Comparison of ENCODE assay signal across 9 cellular contexts in genomic region chr1:36096500-36097412, GRCh38. TPM values are rescaled to one million over a fixed set of nuclear protein-coding genes. Genes with fewer than 3 reads are reported as not detected.
A peak's percentile ranks its signal among the peaks of the same experiment; 100 is the strongest.
DNase-seq lines count a peak whose midpoint lies in the region; ATAC-seq lines count a peak whose summit lies in the region.
"Had no signal": no experiment of that assay in that cellular context is flagged by ENCODE, and none has a peak within 500 bp of the region (broad histone marks: within the 10 kb centered on the region; RNA-seq: fewer than 3 reads in every experiment).

No MANE protein-coding gene starts in this region.

- H3K27me3 Mint-ChIP-seq in activated CD8-positive, alpha-beta memory T cell treated with anti-CD3 and anti-CD28 coated beads, Interleukin-2, amount 10 ng/mL, durations not matched to agents 7 days and 5 days: no peaks in the 10 kb centered on the region
- H3K27me3 Mint-ChIP-seq in stimulated activated naive CD8-positive, alpha-beta T cell treated with anti-CD3 and anti-CD28 coated beads, Interleukin-15, amount 100 ng/mL, for 72 hours: no peaks in the 10 kb centered on the region

- H3K36me3 Mint-ChIP-seq in activated CD8-positive, alpha-beta memory T cell treated with anti-CD3 and anti-CD28 coated beads, Interleukin-2, amount 10 ng/mL, durations not matched to agents 7 days and 5 days: peaks cover 16% of the 10 kb centered on the region

- peaks cover 4% of the 10 kb centered on the region for H3K4me1 Mint-ChIP-seq in activated CD8-positive, alpha-beta memory T cell treated with anti-CD3 and anti-CD28 coated beads, Interleukin-2, amount 10 ng/mL, durations not matched to agents 7 days and 5 days
- peaks cover 31% of the 10 kb centered on the region for H3K4me1 Mint-ChIP-seq in stimulated activated naive CD8-positive, alpha-beta T cell treated with anti-CD3 and anti-CD28 coated beads, Interleukin-15, amount 100 ng/mL, for 72 hours

- no peak for DNase-seq in activated CD8-positive, alpha-beta memory T cell treated with anti-CD3 and anti-CD28 coated beads, Interleukin-2, amount 10 ng/mL, durations not matched to agents 7 days and 5 days
- DNase-seq in activated CD8-positive, alpha-beta memory T cell treated with anti-CD3 and anti-CD28 coated beads, Interleukin-2, amount 50 U/mL, for 48 hours: no peak
- peak; percentile 7 for DNase-seq in NCI-H69 (lab: John Stamatoyannopoulos, UW)
- DNase-seq in dermis blood vessel endothelial cell: peak; percentile 39
- DNase-seq in stimulated activated naive CD8-positive, alpha-beta T cell treated with anti-CD3 and anti-CD28 coated beads, Interleukin-15, amount 100 ng/mL, for 72 hours: no peak
- DNase-seq in stimulated activated CD4-positive, alpha-beta T cell treated with anti-CD3 and anti-CD28 coated beads, Interleukin-4, amount 100 ng/mL, for 4 hours: no peak
- DNase-seq in HuH-7 (ENCODE audit: low spot score): no peak
- no peak for DNase-seq in NCI-H748 treated with DMSO at 0.1 percent for 48 hours (lab: John Stamatoyannopoulos, UW)
- DNase-seq: body of pancreas had no signal

- H3K27ac Mint-ChIP-seq in activated CD8-positive, alpha-beta memory T cell treated with anti-CD3 and anti-CD28 coated beads, Interleukin-2, amount 10 ng/mL, durations not matched to agents 7 days and 5 days: peak overlapping the region; percentile 68
- peak overlapping the region; percentile 7 to 83 for H3K27ac Mint-ChIP-seq in stimulated activated naive CD8-positive, alpha-beta T cell treated with anti-CD3 and anti-CD28 coated beads, Interleukin-15, amount 100 ng/mL, for 72 hours

- CTCF ChIA-PET in activated CD8-positive, alpha-beta memory T cell treated with anti-CD3 and anti-CD28 coated beads, Interleukin-2, amount 10 ng/mL, durations not matched to agents 7 days and 5 days (lab: Charles Lee): interaction anchor here (0.6 to 17.9 kb wide), 6 partner anchors 36 to 210 kb away, joined by 3 to 307 read pairs (median 4); partner anchors contain the start of gene TRAPPC3

- H3K9me3 Mint-ChIP-seq in activated CD8-positive, alpha-beta memory T cell treated with anti-CD3 and anti-CD28 coated beads, Interleukin-2, amount 10 ng/mL, durations not matched to agents 7 days and 5 days (ENCODE audit: low read depth): no peaks in the 10 kb centered on the region
- H3K9me3 Mint-ChIP-seq in stimulated activated naive CD8-positive, alpha-beta T cell treated with anti-CD3 and anti-CD28 coated beads, Interleukin-15, amount 100 ng/mL, for 72 hours: no peaks in the 10 kb centered on the region

- H3K4me3 Mint-ChIP-seq in activated CD8-positive, alpha-beta memory T cell treated with anti-CD3 and anti-CD28 coated beads, Interleukin-2, amount 10 ng/mL, durations not matched to agents 7 days and 5 days: no peak overlapping the region
- H3K4me3 Mint-ChIP-seq in stimulated activated naive CD8-positive, alpha-beta T cell treated with anti-CD3 and anti-CD28 coated beads, Interleukin-15, amount 100 ng/mL, for 72 hours: no peak overlapping the region

- ATAC-seq in activated CD8-positive, alpha-beta memory T cell treated with anti-CD3 and anti-CD28 coated beads, Interleukin-2, amount 10 ng/mL, durations not matched to agents 7 days and 5 days: no peak
- ATAC-seq in stimulated activated naive CD8-positive, alpha-beta T cell treated with anti-CD3 and anti-CD28 coated beads, Interleukin-15, amount 100 ng/mL, for 72 hours: peak; percentile 12
- ATAC-seq: body of pancreas had no signal

RNA-seq across cellular contexts. Expression of gene ADPRS, which starts 8.1 kb away (rescaled TPM):
- total RNA-seq in activated CD8-positive, alpha-beta memory T cell treated with anti-CD3 and anti-CD28 coated beads, Interleukin-2, amount 10 ng/mL, durations not matched to agents 7 days and 5 days: 10 to 100 TPM; 35.4 to 36.9 TPM
- 43.1 and 52.9 TPM in 2 replicates for total RNA-seq in dermis blood vessel endothelial cell

RNA-seq across cellular contexts. Expression of gene TEKT2, which starts 12.9 kb away (rescaled TPM):
- total RNA-seq in activated CD8-positive, alpha-beta memory T cell treated with anti-CD3 and anti-CD28 coated beads, Interleukin-2, amount 10 ng/mL, durations not matched to agents 7 days and 5 days: not detected
- total RNA-seq in dermis blood vessel endothelial cell: 0.14 and 0.68 TPM in 2 replicates

RNA-seq across cellular contexts. Expression of gene COL8A2, which starts 28.3 kb away (rescaled TPM):
- total RNA-seq in activated CD8-positive, alpha-beta memory T cell treated with anti-CD3 and anti-CD28 coated beads, Interleukin-2, amount 10 ng/mL, durations not matched to agents 7 days and 5 days: not detected
- total RNA-seq in dermis blood vessel endothelial cell: 3.0 and 3.2 TPM in 2 replicates

RNA-seq across cellular contexts. Expression of gene TRAPPC3, which starts 52.5 kb away (rescaled TPM):
- 10 to 100 TPM; 56.5 to 68.3 TPM for total RNA-seq in activated CD8-positive, alpha-beta memory T cell treated with anti-CD3 and anti-CD28 coated beads, Interleukin-2, amount 10 ng/mL, durations not matched to agents 7 days and 5 days
- 77.8 and 117 TPM in 2 replicates for total RNA-seq in dermis blood vessel endothelial cell

RNA-seq across cellular contexts. Expression of gene MAP7D1, which starts 59.2 kb away (rescaled TPM):
- 100 to 1,000 TPM; 238 to 252 TPM for total RNA-seq in activated CD8-positive, alpha-beta memory T cell treated with anti-CD3 and anti-CD28 coated beads, Interleukin-2, amount 10 ng/mL, durations not matched to agents 7 days and 5 days
- total RNA-seq in dermis blood vessel endothelial cell: 77.9 and 106 TPM in 2 replicates

Comparison
In these comparisons a context has a peak if more than half of its experiments do, and no peak if none do; other contexts are left out.
1. DNase-seq: peak in NCI-H69 (single experiment) and dermis blood vessel endothelial cell (single experiment); none in activated CD8-positive, alpha-beta memory T cell treated with anti-CD3 and anti-CD28 coated beads, Interleukin-2, amount 10 ng/mL, durations not matched to agents 7 days and 5 days (single experiment), activated CD8-positive, alpha-beta memory T cell treated with anti-CD3 and anti-CD28 coated beads, Interleukin-2, amount 50 U/mL, for 48 hours (single experiment), stimulated activated naive CD8-positive, alpha-beta T cell treated with anti-CD3 and anti-CD28 coated beads, Interleukin-15, amount 100 ng/mL, for 72 hours (0 of 2), stimulated activated CD4-positive, alpha-beta T cell treated with anti-CD3 and anti-CD28 coated beads, Interleukin-4, amount 100 ng/mL, for 4 hours (0 of 2), HuH-7 (single experiment) and NCI-H748 treated with DMSO at 0.1 percent for 48 hours (single experiment).